In the genomic region with DNA sequence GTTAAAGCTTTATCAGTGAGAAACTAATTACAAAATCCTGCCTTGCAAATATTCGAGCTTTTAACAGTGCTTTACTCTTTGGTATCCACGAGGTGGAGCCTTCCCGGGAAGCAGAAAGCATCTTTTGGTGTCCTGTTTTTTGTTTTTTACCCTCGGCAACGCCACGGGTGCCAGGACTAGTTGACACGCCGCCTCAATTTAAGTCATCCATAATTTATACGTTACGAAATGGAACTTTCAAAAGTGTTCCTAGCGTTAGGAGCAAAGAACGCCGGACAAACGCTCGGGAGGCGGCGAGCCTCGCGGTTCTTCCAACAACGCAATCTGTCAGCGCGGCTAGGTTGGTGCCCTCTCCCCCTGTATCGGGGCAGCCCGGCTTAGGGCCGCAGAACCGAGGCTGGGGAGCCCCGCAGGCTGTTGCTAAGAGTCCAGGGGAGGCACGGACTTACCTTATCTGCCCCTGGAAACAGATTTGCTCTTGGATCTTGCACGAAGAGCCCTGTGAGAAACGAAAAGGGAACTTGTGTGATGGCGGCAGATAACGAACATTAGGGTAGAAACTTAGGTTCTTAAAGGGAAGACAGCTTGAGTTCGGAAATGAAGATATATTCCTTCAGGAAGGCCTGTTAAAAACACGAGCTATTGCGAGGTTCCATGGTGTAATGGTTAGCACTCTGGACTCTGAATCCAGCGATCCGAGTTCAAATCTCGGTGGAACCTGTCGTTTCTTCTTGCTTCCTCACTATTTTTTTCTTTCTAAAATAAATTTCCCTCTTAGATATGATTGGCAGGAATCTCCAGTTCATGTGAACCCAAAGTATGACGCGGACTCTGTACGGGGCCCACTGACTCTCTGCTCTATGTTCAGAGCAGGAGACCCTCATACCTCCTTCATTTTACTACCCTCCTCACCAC, we compare ENCODE assay signal across 8 cellular contexts. TPM values are rescaled to one million over a fixed set of nuclear protein-coding genes. Genes with fewer than 3 reads are reported as not detected.
DNase-seq lines count a peak whose midpoint lies in the region; ATAC-seq and TF ChIP-seq lines count a peak whose summit lies in the region.

No MANE protein-coding gene starts in this region.

- in situ Hi-C loops in transverse colon (cut with MboI; ENCODE audit: low pct_ligation_motif_present in 1 of 4, low pct_unique_long_range_greater_than_20kb in 1 of 4, low sequenced_read_pairs in 3 of 4): loop anchor here (10.0 to 25.0 kb wide), 9 partner anchors 166 to 1207 kb away; a partner anchor contains a TSS

- peaks cover 9% of the 10 kb centered on the region for H3K27me3 Mint-ChIP-seq in activated naive CD8-positive, alpha-beta T cell

- H3K4me1 ChIP-seq in SJSA1 (replicated peaks) (peaks cover 5% of the 10 kb centered on the region; the same call in 1 of the 2 replicates), transverse colon (peaks cover 0 to 9% (median 6%) of the 10 kb centered on the region in 4 donors)

- H3K4me3 Mint-ChIP-seq in activated naive CD8-positive, alpha-beta T cell: peak overlapping the region; percentile 92

- no peak for TF ChIP-seq POLR2A in transverse colon (IDR thresholded peaks at IDR 0.05)

- no peaks in the 10 kb centered on the region for H3K9me3 Mint-ChIP-seq in activated naive CD8-positive, alpha-beta T cell (ENCODE audit: low read depth)

- peak; percentile 59 for TF ChIP-seq CTCF in LNCaP clone FGC (IDR thresholded peaks at IDR 0.05; ENCODE audit: control insufficient read depth, extremely low read depth, insufficient read depth)
- TF ChIP-seq CTCF in omental fat pad (IDR thresholded peaks at IDR 0.05): no peak
- TF ChIP-seq CTCF in transverse colon (IDR thresholded peaks at IDR 0.05): peak; percentile 58 to 82 (median 66)

- no peaks in the 10 kb centered on the region for H3K36me3 ChIP-seq in SJSA1
- H3K36me3 ChIP-seq in transverse colon: no peaks in the 10 kb centered on the region

- H3K27ac ChIP-seq in SJSA1: 0 out of 2 replicates have a peak overlapping the region, but pooled peaks have one; percentile 11
- H3K27ac ChIP-seq in transverse colon: peak overlapping the region; percentile 84 to 91 (median 89)

- H3K4me1 Mint-ChIP-seq in activated naive CD8-positive, alpha-beta T cell (ENCODE audit: low read depth): peaks cover 16% of the 10 kb centered on the region

- H3K36me3 Mint-ChIP-seq in activated naive CD8-positive, alpha-beta T cell: no peaks in the 10 kb centered on the region

- intact Hi-C loops in transverse colon (cut with DNase I; ENCODE audit: low total_unique reads): no loop called here

- H3K27ac Mint-ChIP-seq in activated naive CD8-positive, alpha-beta T cell: peak overlapping the region; percentile 90

- H3K9me3 ChIP-seq in SJSA1 (replicated peaks) (no peaks in the 10 kb centered on the region), transverse colon (no peaks in the 10 kb centered on the region)

- no peak for TF ChIP-seq EP300 in transverse colon (IDR thresholded peaks at IDR 0.05; ENCODE audit: low read depth)

- H3K27me3 ChIP-seq in SJSA1 (replicated peaks): no peaks in the 10 kb centered on the region
- H3K27me3 ChIP-seq in transverse colon: peaks cover 27% of the 10 kb centered on the region

- H3K4me3 ChIP-seq in LNCaP clone FGC (ENCODE audit: low read depth, low read length): peak overlapping the region; percentile 83
- peak overlapping the region; percentile 56 for H3K4me3 ChIP-seq in SJSA1
- peak overlapping the region; percentile 48 to 93 (median 68) for H3K4me3 ChIP-seq in transverse colon

- DNase-seq in DMS53 (lab: John Stamatoyannopoulos, UW) (peak; percentile 84), LNCaP clone FGC (ENCODE audit: low read depth) (peak; percentile 82), SJSA1 (ENCODE audit: low read depth in 1 of 2, low spot score in 2 of 2) (peak; percentile 61 to 90), glomerular visceral epithelial cell (ENCODE audit: extremely low spot score) (peak; percentile 87), omental fat pad (ENCODE audit: low spot score) (no peak), transverse colon (peak; percentile 68)

- 2% methylated on average over 11 to 42 of the region's 42 CpGs for WGBS in transverse colon (ENCODE audit: low coverage in 1 of 2), 2 donors

- ATAC-seq in GM21717 (IDR thresholded peaks at IDR 0.05; ENCODE audit: unreplicated experiment) (peak; percentile 64), omental fat pad (ENCODE audit: low FRiP score) (peak; percentile 84)

RNA-seq across cellular contexts. Expression of a gene that starts 46.2 kb away (rescaled TPM):
- total RNA-seq in SJSA1 (2014; rRNA removed; shearing (Covaris generic)): 10.3 and 11.3 TPM in 2 replicates
- 1 to 10 TPM; 2.5 to 9.3 (median 5.5) TPM for total RNA-seq in omental fat pad
- 1 to 10 TPM; 2.8 to 9.7 (median 6.9) TPM for total RNA-seq in transverse colon

Comparison
In these comparisons a context has a peak if more than half of its experiments do, and no peak if none do; other contexts are left out.
1. CTCF ChIP-seq: peak in LNCaP clone FGC (single experiment) and transverse colon (5 of 5); none in omental fat pad (0 of 3).
2. Peak in every context shown above with its lines, with median percentiles within 50 percentile points of each other: H3K4me3 ChIP-seq.